ENCODE assay signal across 9 cellular contexts in the genomic region with DNA sequence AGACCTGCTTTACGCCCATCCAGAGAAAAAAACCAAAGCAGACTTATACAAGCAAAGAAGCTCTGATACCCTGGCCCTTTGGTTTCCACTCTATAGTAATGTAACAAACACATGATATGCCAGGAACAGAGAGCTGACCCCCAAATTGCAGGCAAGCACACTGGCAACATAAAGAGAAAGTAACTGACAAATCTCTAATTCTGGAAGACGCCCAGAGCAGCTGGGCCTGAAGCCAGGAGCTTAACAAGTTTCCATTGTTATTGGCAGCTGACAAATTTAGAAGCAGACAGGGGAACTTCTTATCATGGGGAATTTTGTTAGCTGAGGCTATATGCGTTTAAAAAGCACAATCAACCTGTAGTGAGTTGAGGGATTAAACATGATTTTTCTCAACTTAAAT.
DNase-seq lines count a peak whose midpoint lies in the region; ATAC-seq, FAIRE-seq and TF ChIP-seq lines count a peak whose summit lies in the region.
"Had no signal": no experiment of that assay in that cellular context is flagged by ENCODE, and none has a peak within 500 bp of the region (broad histone marks: within the 10 kb centered on the region; RNA-seq: fewer than 3 reads in every experiment).

No MANE protein-coding gene starts in this region.

- H3K9ac ChIP-seq in endothelial cell of umbilical vein (replicated peaks; ENCODE audit: extremely low read depth, insufficient read depth, low read length): peak overlapping the region; percentile 53

- H3K4me1 Mint-ChIP-seq in neural crest cell: peaks cover 64% of the 10 kb centered on the region
- peaks cover 25% of the 10 kb centered on the region for H3K4me1 Mint-ChIP-seq in activated CD8-positive, alpha-beta memory T cell treated with anti-CD3 and anti-CD28 coated beads, Interleukin-2, amount 10 ng/mL, durations not matched to agents 7 days and 5 days

- H3K9me3 Mint-ChIP-seq in neural crest cell: peaks cover 3% of the 10 kb centered on the region
- no peaks in the 10 kb centered on the region for H3K9me3 Mint-ChIP-seq in activated CD8-positive, alpha-beta memory T cell treated with anti-CD3 and anti-CD28 coated beads, Interleukin-2, amount 10 ng/mL, durations not matched to agents 7 days and 5 days (ENCODE audit: low read depth)

- H3K9me1 ChIP-seq in endothelial cell of umbilical vein (replicated peaks; ENCODE audit: control insufficient read depth, extremely low read depth, insufficient read depth, low read length): no peaks in the 10 kb centered on the region

- dilution Hi-C loops in endothelial cell of umbilical vein (cut with MboI; ENCODE audit: extremely low pct_ligation_motif_present, low sequenced_read_pairs): no loop called here

- H3K4me3 ChIP-seq in endothelial cell of umbilical vein (replicated peaks in 1 of 3; ENCODE audit: insufficient read depth in 1 of 3, low read depth in 1 of 3, low read length in 3 of 3): peak overlapping the region in 1 of 3 experiments; percentile 35

- no peaks in the 10 kb centered on the region for H4K20me1 ChIP-seq in endothelial cell of umbilical vein (replicated peaks; ENCODE audit: control insufficient read depth, extremely low read depth, insufficient read depth, low read length)

- no peaks in the 10 kb centered on the region for H3K9me3 ChIP-seq in endothelial cell of umbilical vein (replicated peaks; ENCODE audit: control insufficient read depth, insufficient read depth, low read length)

- no peaks in the 10 kb centered on the region for H3K27me3 Mint-ChIP-seq in neural crest cell (ENCODE audit: low read depth)
- H3K27me3 Mint-ChIP-seq in activated CD8-positive, alpha-beta memory T cell treated with anti-CD3 and anti-CD28 coated beads, Interleukin-2, amount 10 ng/mL, durations not matched to agents 7 days and 5 days: peaks cover 4% of the 10 kb centered on the region

- no TSS peak for BruUV-seq in endothelial cell of umbilical vein (replicated peaks; lab: Mats Ljungman, UMichigan)

- TF ChIP-seq POLR2A in endothelial cell of umbilical vein (IDR thresholded peaks at IDR 0.05; ENCODE audit: low read depth, low read length): no peak

- no peaks in the 10 kb centered on the region for H3K27me3 ChIP-seq in endothelial cell of umbilical vein (ENCODE audit: control insufficient read depth in 2 of 2, insufficient read depth in 2 of 2, low read length in 2 of 2)

- DNase-seq in DMS153 (lab: John Stamatoyannopoulos, UW): peak; percentile 68
- DNase-seq in NCI-H748 treated with DMSO at 0.1 percent for 48 hours (lab: John Stamatoyannopoulos, UW): peak; percentile 57
- DNase-seq in endothelial cell of umbilical vein (ENCODE audit: low read depth, low spot score): peak; percentile 97
- DNase-seq in neural crest cell (ENCODE audit: low read depth, low spot score): no peak
- DNase-seq in EL: no peak
- DNase-seq in activated gamma-delta T cell treated with Interleukin-2 at 50 U/mL for 16 hours: no peak
- DNase-seq in activated CD8-positive, alpha-beta memory T cell treated with anti-CD3 and anti-CD28 coated beads, Interleukin-2, amount 10 ng/mL, durations not matched to agents 7 days and 5 days: no peak
- DNase-seq: GDM1 had no signal

- CTCF ChIA-PET in endothelial cell of umbilical vein (lab: Charles Lee): interaction anchor here (0.8 to 1.6 kb wide), 9 partner anchors 9 to 688 kb away, joined by 3 to 8 read pairs (median 4); no protein-coding TSS in a partner anchor
- CTCF ChIA-PET in activated CD8-positive, alpha-beta memory T cell treated with anti-CD3 and anti-CD28 coated beads, Interleukin-2, amount 10 ng/mL, durations not matched to agents 7 days and 5 days (lab: Charles Lee): interaction anchor here (1.2 to 1.6 kb wide), 2 partner anchors 25 to 709 kb away, joined by 3 to 4 read pairs; no protein-coding TSS in a partner anchor

- peak overlapping the region; percentile 4 for H3K27ac Mint-ChIP-seq in neural crest cell (ENCODE audit: unreplicated experiment)
- H3K27ac Mint-ChIP-seq in activated CD8-positive, alpha-beta memory T cell treated with anti-CD3 and anti-CD28 coated beads, Interleukin-2, amount 10 ng/mL, durations not matched to agents 7 days and 5 days: no peak overlapping the region

- ATAC-seq in GM21367 (IDR thresholded peaks at IDR 0.05; ENCODE audit: unreplicated experiment): no peak
- ATAC-seq in activated CD8-positive, alpha-beta memory T cell treated with anti-CD3 and anti-CD28 coated beads, Interleukin-2, amount 10 ng/mL, durations not matched to agents 7 days and 5 days: no peak

- H3K36me3 Mint-ChIP-seq in neural crest cell (ENCODE audit: low read depth): peaks cover 6% of the 10 kb centered on the region
- no peaks in the 10 kb centered on the region for H3K36me3 Mint-ChIP-seq in activated CD8-positive, alpha-beta memory T cell treated with anti-CD3 and anti-CD28 coated beads, Interleukin-2, amount 10 ng/mL, durations not matched to agents 7 days and 5 days

- H3K4me2 ChIP-seq in endothelial cell of umbilical vein (ENCODE audit: insufficient read depth, low read length): peak overlapping the region; percentile 78

- peaks cover 39% of the 10 kb centered on the region for H3K4me1 ChIP-seq in endothelial cell of umbilical vein (ENCODE audit: control insufficient read depth, extremely low read depth, insufficient read depth, low read length)

- no peak for TF ChIP-seq CTCF in endothelial cell of umbilical vein (IDR thresholded peaks at IDR 0.05; ENCODE audit: extremely low read depth in 1 of 2, insufficient read depth in 1 of 2, low read depth in 1 of 2, low read length in 2 of 2)
- no peak for TF ChIP-seq CTCF in neural crest cell (conservative IDR thresholded peaks at IDR 0.05)

- no peaks in the 10 kb centered on the region for H3K79me2 ChIP-seq in endothelial cell of umbilical vein (ENCODE audit: control insufficient read depth, insufficient read depth, low read length)

- peak; percentile 84 for FAIRE-seq in endothelial cell of umbilical vein (lab: Jason Lieb, UNC)

- peak overlapping the region; percentile 20 for H3K4me3 Mint-ChIP-seq in neural crest cell
- no peak overlapping the region for H3K4me3 Mint-ChIP-seq in activated CD8-positive, alpha-beta memory T cell treated with anti-CD3 and anti-CD28 coated beads, Interleukin-2, amount 10 ng/mL, durations not matched to agents 7 days and 5 days

- POLR2A ChIA-PET in endothelial cell of umbilical vein (lab: Charles Lee): no interaction called here

- no peaks in the 10 kb centered on the region for H3K36me3 ChIP-seq in endothelial cell of umbilical vein (ENCODE audit: control insufficient read depth in 2 of 2, extremely low read depth in 1 of 2, insufficient read depth in 2 of 2, low read length in 2 of 2)

- intact Hi-C loops in endothelial cell of umbilical vein (cut with micrococcal nuclease): loop anchor here (2.0 to 10.0 kb wide), 4 partner anchors 149 to 691 kb away; a partner anchor contains a TSS

- H2AFZ ChIP-seq in endothelial cell of umbilical vein (ENCODE audit: low read depth, low read length): peak overlapping the region; percentile 48

- H3K27ac ChIP-seq in endothelial cell of umbilical vein (ENCODE audit: insufficient read depth, low read depth, low read length): peak overlapping the region; percentile 87

TF ChIP-seq in endothelial cell of umbilical vein, 7 proteins besides CTCF, POLR2A, EP300 and RAD21:
- TF ChIP-seq MYC (IDR thresholded peaks at IDR 0.05; ENCODE audit: low read depth, low read length) (no peak), GATA2 (IDR thresholded peaks at IDR 0.05; ENCODE audit: insufficient read depth, insufficient read length, low read depth, low read length) (no peak), EZH2 (IDR thresholded peaks at IDR 0.05; ENCODE audit: borderline replicate concordance, low read depth, low read length, severe bottlenecking) (no peak), JUN (IDR thresholded peaks at IDR 0.05; ENCODE audit: borderline replicate concordance, insufficient read depth, insufficient read length, low read depth) (no peak)

Comparison
In these comparisons a context has a peak if more than half of its experiments do, and no peak if none do; other contexts are left out.
1. DNase-seq: peak in DMS153 (single experiment), NCI-H748 treated with DMSO at 0.1 percent for 48 hours (single experiment) and endothelial cell of umbilical vein (single experiment); none in neural crest cell (single experiment), EL (single experiment), activated gamma-delta T cell treated with Interleukin-2 at 50 U/mL for 16 hours (single experiment) and activated CD8-positive, alpha-beta memory T cell treated with anti-CD3 and anti-CD28 coated beads, Interleukin-2, amount 10 ng/mL, durations not matched to agents 7 days and 5 days (single experiment).